ENCODE assay signal across 19 cellular contexts in genomic region chr2:113184531-113185230, GRCh38. TPM values are rescaled to one million over a fixed set of nuclear protein-coding genes. Genes with fewer than 3 reads are reported as not detected.
A peak's percentile ranks its signal among the peaks of the same experiment; 100 is the strongest.
DNase-seq lines count a peak whose midpoint lies in the region; ATAC-seq and TF ChIP-seq lines count a peak whose summit lies in the region.
"Had no signal": no experiment of that assay in that cellular context is flagged by ENCODE, and none has a peak within 500 bp of the region (broad histone marks: within the 10 kb centered on the region; RNA-seq: fewer than 3 reads in every experiment).

No MANE protein-coding gene starts in this region.

- H3K9me3 Mint-ChIP-seq in activated CD4-positive, alpha-beta T cell treated with anti-CD3 and anti-CD28 coated beads, Interleukin-2, amount 10 ng/mL, durations not matched to agents 24 days and 14 days, result no peaks in the 10 kb centered on the region
- no peaks in the 10 kb centered on the region for H3K9me3 Mint-ChIP-seq in T-cell
- H3K9me3 Mint-ChIP-seq in central memory CD8-positive, alpha-beta T cell, result no peaks in the 10 kb centered on the region
- H3K9me3 Mint-ChIP-seq: mesothelial cell of epicardium had no signal

- peak overlapping the region; percentile 68 for H3K4me3 Mint-ChIP-seq in activated CD4-positive, alpha-beta T cell treated with anti-CD3 and anti-CD28 coated beads, Interleukin-2, amount 10 ng/mL, durations not matched to agents 24 days and 14 days
- peak overlapping the region in 2 of 3 donors; percentile 28 to 41 for H3K4me3 Mint-ChIP-seq in T-cell
- H3K4me3 Mint-ChIP-seq in central memory CD8-positive, alpha-beta T cell, result peak overlapping the region; percentile 37
- H3K4me3 Mint-ChIP-seq: mesothelial cell of epicardium had no signal

- ATAC-seq in T-cell (replicated peaks in 1 of 4), result no peak
- no peak for ATAC-seq in central memory CD8-positive, alpha-beta T cell (replicated peaks; ENCODE audit: extremely low read depth, poor library complexity, severe bottlenecking)
- no peak for ATAC-seq in foreskin keratinocyte

- no peaks in the 10 kb centered on the region for H3K27me3 Mint-ChIP-seq in activated CD4-positive, alpha-beta T cell treated with anti-CD3 and anti-CD28 coated beads, Interleukin-2, amount 10 ng/mL, durations not matched to agents 24 days and 14 days
- no peaks in the 10 kb centered on the region for H3K27me3 Mint-ChIP-seq in T-cell
- H3K27me3 Mint-ChIP-seq in central memory CD8-positive, alpha-beta T cell, result no peaks in the 10 kb centered on the region

- WGBS in spleen, 5 donors, result 75 to 79% (median 77%) methylated on average over 7 to 8 of the region's 8 CpGs

- TF ChIP-seq CTCF in spleen (IDR thresholded peaks at IDR 0.05 in 8 of 11, conservative IDR thresholded peaks at IDR 0.05 in 3 of 11) (no peak), foreskin keratinocyte (conservative IDR thresholded peaks at IDR 0.05) (no peak)

- peaks cover 33 to 100% (median 89%) of the 10 kb centered on the region in 6 donors for H3K4me1 ChIP-seq in spleen
- H3K4me1 ChIP-seq in foreskin keratinocyte, result no peaks in the 10 kb centered on the region

- peaks cover 0 to 86% (median 45%) of the 10 kb centered on the region in 6 donors for H3K36me3 ChIP-seq in spleen
- H3K36me3 ChIP-seq: tibial nerve had no signal

- peak overlapping the region; percentile 87 for H3K27ac Mint-ChIP-seq in activated CD4-positive, alpha-beta T cell treated with anti-CD3 and anti-CD28 coated beads, Interleukin-2, amount 10 ng/mL, durations not matched to agents 24 days and 14 days
- H3K27ac Mint-ChIP-seq in T-cell, result peak overlapping the region; percentile 90 to 96
- H3K27ac Mint-ChIP-seq in central memory CD8-positive, alpha-beta T cell (ENCODE audit: low read depth), result peak overlapping the region; percentile 35
- H3K27ac Mint-ChIP-seq: mesothelial cell of epicardium had no signal

- intact Hi-C loops in activated CD4-positive, alpha-beta T cell treated with anti-CD3 and anti-CD28 coated beads, Interleukin-2, amount 10 ng/mL, durations not matched to agents 24 days and 14 days (cut with micrococcal nuclease), result no loop called here
- intact Hi-C loops in spleen (cut with DNase I; ENCODE audit: low total_unique reads), result no loop called here

- H3K4me3 ChIP-seq in spleen, result no peak overlapping the region
- H3K4me3 ChIP-seq: tibial nerve had no signal

- H3K27ac ChIP-seq in spleen (peak overlapping the region in 4 of 8 donors; percentile 14 to 87 (median 59)), foreskin keratinocyte (no peak overlapping the region)
- H3K27ac ChIP-seq: C4-2B, epithelial cell of prostate, tibial nerve had no signal

- peaks cover 63% of the 10 kb centered on the region for H3K4me1 Mint-ChIP-seq in activated CD4-positive, alpha-beta T cell treated with anti-CD3 and anti-CD28 coated beads, Interleukin-2, amount 10 ng/mL, durations not matched to agents 24 days and 14 days
- H3K4me1 Mint-ChIP-seq in T-cell, result peaks cover 89 to 93% (median 90%) of the 10 kb centered on the region in 3 donors
- H3K4me1 Mint-ChIP-seq in central memory CD8-positive, alpha-beta T cell, result peaks cover 92% of the 10 kb centered on the region

- CTCF ChIA-PET in T-cell (lab: Charles Lee), result interaction anchor here (0.9 to 1.4 kb wide), 3 partner anchors 14 to 47 kb away, joined by 3 to 11 read pairs (median 11); no protein-coding TSS in a partner anchor

- TF ChIP-seq POLR2A in spleen (IDR thresholded peaks at IDR 0.05), result no peak

- DNase-seq in activated CD4-positive, alpha-beta T cell treated with anti-CD3 and anti-CD28 coated beads, Interleukin-2, amount 10 ng/mL, durations not matched to agents 24 days and 14 days, result no peak
- no peak for DNase-seq in activated CD4-positive, alpha-beta T cell treated with anti-CD3 and anti-CD28 coated beads for 48 hours
- DNase-seq in T-cell (no peak), spleen (peak; percentile 70), NCI-H226 (no peak), NCI-H524 (lab: John Stamatoyannopoulos, UW) (no peak), foreskin keratinocyte (no peak)
- no peak for DNase-seq in central memory CD8-positive, alpha-beta T cell (ENCODE audit: low spot score in 2 of 2)
- DNase-seq: activated CD8-positive, alpha-beta memory T cell treated with anti-CD3 and anti-CD28 coated beads for 24 hours; activated gamma-delta T cell treated with Interleukin-2 at 50 U/mL for 16 hours; NCI-H146; RPMI8226 had no signal

- POLR2A ChIA-PET in T-cell (lab: Charles Lee), result interaction anchor here in 1 of 2 donors (0.6 to 0.7 kb wide), 2 partner anchors 10 to 14 kb away, joined by 3 read pairs; no protein-coding TSS in a partner anchor

- H3K9me3 ChIP-seq in spleen, result no peaks in the 10 kb centered on the region
- H3K9me3 ChIP-seq: tibial nerve had no signal

- peaks cover 66% of the 10 kb centered on the region for H3K36me3 Mint-ChIP-seq in activated CD4-positive, alpha-beta T cell treated with anti-CD3 and anti-CD28 coated beads, Interleukin-2, amount 10 ng/mL, durations not matched to agents 24 days and 14 days (ENCODE audit: low read depth)
- H3K36me3 Mint-ChIP-seq in T-cell, result peaks cover 36% of the 10 kb centered on the region
- H3K36me3 Mint-ChIP-seq in central memory CD8-positive, alpha-beta T cell (ENCODE audit: insufficient read depth), result peaks cover 55% of the 10 kb centered on the region

- no peaks in the 10 kb centered on the region for H3K27me3 ChIP-seq in spleen (replicated peaks in 1 of 7)
- no peaks in the 10 kb centered on the region for H3K27me3 ChIP-seq in foreskin keratinocyte
- H3K27me3 ChIP-seq: tibial nerve had no signal

RNA-seq across cellular contexts. Expression of gene PSD4, which starts 10.9 kb away (rescaled TPM):
- total RNA-seq in activated CD4-positive, alpha-beta T cell treated with anti-CD3 and anti-CD28 coated beads, Interleukin-2, amount 10 ng/mL, durations not matched to agents 24 days and 14 days, result 268 and 278 TPM in 2 replicates
- total RNA-seq in T-cell (100 to 1,000 TPM; 145 to 217 (median 150) TPM), spleen (100 to 1,000 TPM in 4 of 7 donors, 10 to 100 TPM in 3; 73.1 to 154 (median 106) TPM), foreskin keratinocyte (34.4 and 38.2 TPM in 2 replicates)
- polyA plus RNA-seq in spleen (10 to 100 TPM; 43.9 to 75.8 (median 74.3) TPM), foreskin keratinocyte (22.8 and 24.8 TPM in 2 replicates)

RNA-seq across cellular contexts. Expression of gene IL1RN, which starts 57.3 kb away (rescaled TPM):
- 3.0 and 3.3 TPM in 2 replicates for total RNA-seq in activated CD4-positive, alpha-beta T cell treated with anti-CD3 and anti-CD28 coated beads, Interleukin-2, amount 10 ng/mL, durations not matched to agents 24 days and 14 days
- total RNA-seq in T-cell, result not detected
- total RNA-seq in spleen, result 10 to 100 TPM in 6 of 7 donors, 1 to 10 TPM in 1; 6.3 to 53.9 (median 21.2) TPM
- polyA plus RNA-seq in spleen, result 10 to 100 TPM in 1 of 3 donors, 1 to 10 TPM in 2; 1.9 to 11.1 (median 5.9) TPM
- total RNA-seq in foreskin keratinocyte, result 20.8 and 28.9 TPM in 2 replicates
- 20.4 and 29.6 TPM in 2 replicates for polyA plus RNA-seq in foreskin keratinocyte
- total RNA-seq: A673, frontal cortex, mesothelial cell of epicardium, renal cortical epithelial cell had no signal

Comparison
In these comparisons a context has a peak if more than half of its experiments do, and no peak if none do; other contexts are left out.
1. H3K27ac Mint-ChIP-seq: peak in every context shown above with its lines; median percentile 93 in T-cell; 87 in activated CD4-positive, alpha-beta T cell treated with anti-CD3 and anti-CD28 coated beads, Interleukin-2, amount 10 ng/mL, durations not matched to agents 24 days and 14 days; 35 in central memory CD8-positive, alpha-beta T cell.